Comparison of ENCODE assay signal across 20 cellular contexts in the genomic region with DNA sequence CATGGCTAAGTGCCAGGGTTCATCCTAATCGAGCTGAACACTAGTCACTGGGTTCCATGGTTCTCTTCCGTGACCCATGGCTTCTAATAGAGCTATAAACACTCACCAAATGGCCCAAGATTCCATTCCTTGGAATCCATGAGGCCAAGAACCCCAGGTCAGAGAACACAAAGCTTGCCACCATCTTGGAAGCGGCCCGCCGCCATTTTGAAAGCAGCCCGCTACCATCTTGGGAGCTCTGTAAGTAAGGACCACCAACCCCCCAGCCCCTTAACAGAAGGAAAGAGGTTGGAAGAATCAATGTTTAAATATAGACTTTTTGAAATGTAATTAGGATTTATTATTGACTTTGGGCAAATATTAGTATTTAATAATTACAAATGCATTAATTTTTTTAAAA. TPM values are rescaled to one million over a fixed set of nuclear protein-coding genes. Genes with fewer than 3 reads are reported as not detected.
"Had no signal": no experiment of that assay in that cellular context is flagged by ENCODE, and none has a peak within 500 bp of the region (broad histone marks: within the 10 kb centered on the region; RNA-seq: fewer than 3 reads in every experiment).

No MANE protein-coding gene starts in this region.

RNA-seq across cellular contexts. Expression of gene OR6C3, which starts 4.7 kb away (rescaled TPM):
- total RNA-seq: colonic mucosa, dermis microvascular lymphatic vessel endothelial cell, endodermal cell, esophagus mucosa, esophagus squamous epithelium, gastrocnemius medialis, glomerular endothelial cell, heart right ventricle, kidney epithelial cell, left cardiac atrium, left lung, left ventricle myocardium superior, lower leg skin, lower lobe of right lung, lung microvascular endothelial cell, mesenteric fat pad, mesothelial cell of epicardium, mucosa of descending colon, myocyte had no signal
- polyA plus RNA-seq: heart right ventricle, keratinocyte had no signal

RNA-seq across cellular contexts. Expression of gene OR6C1, which starts 11.7 kb away (rescaled TPM):
- total RNA-seq: colonic mucosa, dermis microvascular lymphatic vessel endothelial cell, endodermal cell, esophagus mucosa, esophagus squamous epithelium, gastrocnemius medialis, glomerular endothelial cell, heart right ventricle, kidney epithelial cell, left cardiac atrium, left lung, left ventricle myocardium superior, lower leg skin, lower lobe of right lung, lung microvascular endothelial cell, mesenteric fat pad, mesothelial cell of epicardium, mucosa of descending colon, myocyte had no signal
- polyA plus RNA-seq: heart right ventricle, keratinocyte had no signal

RNA-seq across cellular contexts. Expression of gene OR6C6, which starts 29.4 kb away (rescaled TPM):
- total RNA-seq: colonic mucosa, dermis microvascular lymphatic vessel endothelial cell, endodermal cell, esophagus mucosa, esophagus squamous epithelium, gastrocnemius medialis, glomerular endothelial cell, heart right ventricle, kidney epithelial cell, left cardiac atrium, left lung, left ventricle myocardium superior, lower leg skin, lower lobe of right lung, lung microvascular endothelial cell, mesenteric fat pad, mesothelial cell of epicardium, mucosa of descending colon, myocyte had no signal
- polyA plus RNA-seq: heart right ventricle, keratinocyte had no signal

RNA-seq across cellular contexts. Expression of gene OR6C75, which starts 37.0 kb away (rescaled TPM):
- total RNA-seq: colonic mucosa, dermis microvascular lymphatic vessel endothelial cell, endodermal cell, esophagus mucosa, esophagus squamous epithelium, gastrocnemius medialis, glomerular endothelial cell, heart right ventricle, kidney epithelial cell, left cardiac atrium, left lung, left ventricle myocardium superior, lower leg skin, lower lobe of right lung, lung microvascular endothelial cell, mesenteric fat pad, mesothelial cell of epicardium, mucosa of descending colon, myocyte had no signal
- polyA plus RNA-seq: heart right ventricle, keratinocyte had no signal
